Comparison of ENCODE assay signal across 7 cellular contexts in the genomic region with DNA sequence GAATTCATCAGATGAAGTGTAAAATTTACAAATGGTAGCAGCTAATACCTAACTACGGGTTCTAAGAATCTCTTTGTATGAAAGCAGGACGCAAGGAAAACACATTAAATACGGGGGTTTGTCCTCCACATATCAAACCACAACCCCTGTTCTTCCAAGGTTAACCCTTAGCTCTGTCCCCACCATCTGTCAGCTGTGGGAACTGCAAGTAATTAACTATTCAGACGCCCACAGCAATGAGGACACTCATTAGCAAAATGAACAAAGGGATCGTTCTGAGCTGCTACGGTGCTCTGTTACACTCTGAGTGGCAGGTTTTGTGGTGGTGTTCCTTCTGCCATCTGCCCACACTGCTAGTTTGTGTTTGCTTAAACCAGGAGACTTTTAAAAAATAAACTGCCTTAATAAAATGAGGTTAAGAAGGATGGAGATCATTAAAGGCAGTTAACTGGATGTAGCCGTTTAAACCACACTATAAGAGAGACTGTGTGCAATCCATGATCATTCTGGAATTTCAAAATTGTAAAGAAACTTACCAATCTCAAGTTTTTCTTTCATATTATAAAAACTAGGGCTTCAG. TPM values are rescaled to one million over a fixed set of nuclear protein-coding genes. Genes with fewer than 3 reads are reported as not detected.
A peak's percentile ranks its signal among the peaks of the same experiment; 100 is the strongest.
DNase-seq lines count a peak whose midpoint lies in the region; ATAC-seq and TF ChIP-seq lines count a peak whose summit lies in the region.

No MANE protein-coding gene starts in this region.

- H3K4me2 ChIP-seq in PC-3 (ENCODE audit: low read length) (no peak overlapping the region), neural cell (ENCODE audit: low read length) (no peak overlapping the region)

- no peaks in the 10 kb centered on the region for H3K36me3 Mint-ChIP-seq in chondrocyte (ENCODE audit: low read depth)

- H3K27me3 ChIP-seq in PC-3 (ENCODE audit: low read length) = peaks cover 18% of the 10 kb centered on the region
- H3K27me3 ChIP-seq in neural cell (ENCODE audit: insufficient read depth, low read depth, low read length) = no peaks in the 10 kb centered on the region

- no peak overlapping the region for H3K4me3 ChIP-seq in PC-3 (ENCODE audit: low read length)
- peak overlapping the region; percentile 41 for H3K4me3 ChIP-seq in neural cell (ENCODE audit: low read length)

- H3K9me3 ChIP-seq in PC-3 (ENCODE audit: low read length) (no peaks in the 10 kb centered on the region), neural cell (ENCODE audit: low read length) (no peaks in the 10 kb centered on the region)

- POLR2A ChIA-PET in PC-3 (lab: Charles Lee; ENCODE audit: unreplicated experiment) = no interaction called here

- H3K9ac ChIP-seq in PC-3 (ENCODE audit: low read length) (no peak overlapping the region), neural cell (ENCODE audit: low read length) (no peak overlapping the region)

- intact Hi-C loops in PC-3 (cut with micrococcal nuclease) (loop anchor here (2.0 kb wide), 1 partner anchor 134 kb away; no protein-coding TSS in a partner anchor), posterior vena cava (cut with DNase I) (loop anchor here in 1 of 2 donors (5.0 kb wide), 1 partner anchor 669 kb away; no protein-coding TSS in a partner anchor)

- H3K36me3 ChIP-seq in PC-3 (ENCODE audit: low read depth, low read length) = no peaks in the 10 kb centered on the region; the same call in 1 of the 2 replicates
- no peaks in the 10 kb centered on the region for H3K36me3 ChIP-seq in neural cell (ENCODE audit: insufficient read depth, low read length)

- H3K27me3 Mint-ChIP-seq in chondrocyte (ENCODE audit: low read depth) = peaks cover 46% of the 10 kb centered on the region

- peak; percentile 97 for ATAC-seq in GM21367 (IDR thresholded peaks at IDR 0.05; ENCODE audit: unreplicated experiment)
- peak; percentile 46; the same call in 1 of the 2 replicates for ATAC-seq in PC-3

- H3K9me2 ChIP-seq in PC-3 (replicated peaks; ENCODE audit: low read length) = no peaks in the 10 kb centered on the region
- no peaks in the 10 kb centered on the region for H3K9me2 ChIP-seq in neural cell (ENCODE audit: insufficient read depth, low read length)

- H3K4me1 ChIP-seq in PC-3 (ENCODE audit: insufficient read depth, low read length) = no peaks in the 10 kb centered on the region

- H4K20me1 ChIP-seq in PC-3 (ENCODE audit: low read length) = no peaks in the 10 kb centered on the region
- H4K20me1 ChIP-seq in neural cell (ENCODE audit: insufficient read depth) = no peaks in the 10 kb centered on the region

- no peak for TF ChIP-seq EP300 in neural cell (conservative IDR thresholded peaks at IDR 0.05; ENCODE audit: poor library complexity, severe bottlenecking)

- no peak overlapping the region for H3K4me3 Mint-ChIP-seq in chondrocyte (ENCODE audit: unreplicated experiment)

- peak; percentile 64 for TF ChIP-seq CTCF in GM10266 (IDR thresholded peaks at IDR 0.05; ENCODE audit: control insufficient read depth, insufficient read depth, low read depth, missing control alignments)
- TF ChIP-seq CTCF in PC-3 (conservative IDR thresholded peaks at IDR 0.05; ENCODE audit: low read depth, low read length) = peak; percentile 62
- TF ChIP-seq CTCF in chondrocyte (IDR thresholded peaks at IDR 0.05) = peak; percentile 74
- TF ChIP-seq CTCF in neural cell (IDR thresholded peaks at IDR 0.05; ENCODE audit: poor library complexity, severe bottlenecking) = peak; percentile 60

- DNase-seq in GM10266 (ENCODE audit: extremely low spot score) (peak; percentile 32), HK-2 (ENCODE audit: unreplicated experiment) (peak; percentile 6), PC-3 (peak; percentile 56), chondrocyte (ENCODE audit: low spot score) (no peak), posterior vena cava (ENCODE audit: low spot score) (no peak)

- no peak overlapping the region for H2AFZ ChIP-seq in PC-3 (ENCODE audit: low read length)
- H2AFZ ChIP-seq in neural cell (ENCODE audit: low read depth, low read length) = no peak overlapping the region

- BruUV-seq in PC-3 (replicated peaks; lab: Mats Ljungman, UMichigan) = no TSS peak

- H3F3A ChIP-seq in PC-3 (ENCODE audit: low read length, unreplicated experiment) (no peaks in the 10 kb centered on the region), neural cell (ENCODE audit: insufficient read depth, low read length, poor library complexity, severe bottlenecking) (no peaks in the 10 kb centered on the region)

- no peaks in the 10 kb centered on the region for H3K9me3 Mint-ChIP-seq in chondrocyte (ENCODE audit: low read depth)

- H3K4me1 Mint-ChIP-seq in chondrocyte (ENCODE audit: low read depth) = no peaks in the 10 kb centered on the region

- no peak overlapping the region for H3K27ac Mint-ChIP-seq in chondrocyte (ENCODE audit: unreplicated experiment)

- H3K79me2 ChIP-seq in PC-3 (ENCODE audit: low read length) (no peaks in the 10 kb centered on the region), neural cell (replicated peaks; ENCODE audit: insufficient read depth, low read length) (no peaks in the 10 kb centered on the region)

- TF ChIP-seq RAD21 in neural cell (conservative IDR thresholded peaks at IDR 0.05) = peak; percentile 40

- CTCF ChIA-PET in PC-3 (lab: Charles Lee) = interaction anchor here (0.6 to 0.7 kb wide), 2 partner anchors 12 to 135 kb away, joined by 3 to 5 read pairs; no protein-coding TSS in a partner anchor

- H3K27ac ChIP-seq in PC-3 (ENCODE audit: low read length) (no peak overlapping the region), neural cell (ENCODE audit: low read length) (peak overlapping the region; percentile 6)

TF ChIP-seq in neural cell, 6 proteins besides CTCF, POLR2A, EP300 and RAD21:
- no peak for TF ChIP-seq TAF1 (IDR thresholded peaks at IDR 0.05; ENCODE audit: low read depth)
- TF ChIP-seq MXI1 (conservative IDR thresholded peaks at IDR 0.05; ENCODE audit: poor library complexity, severe bottlenecking) = no peak
- TF ChIP-seq SMC3 (conservative IDR thresholded peaks at IDR 0.05; ENCODE audit: poor library complexity) = peak; percentile 45
TF ChIP-seq in neural cell: peak in this region for 1.

RNA-seq across cellular contexts. Expression of a gene that starts 51.4 kb away (rescaled TPM):
- total RNA-seq in PC-3 (2014; rRNA removed) (0.15 and 0.29 TPM in 2 replicates), chondrocyte (not detected in 3 replicates), posterior vena cava (not detected)
- 0.48 and 3.8 TPM in 2 replicates for polyA plus RNA-seq in neural cell
- polyA minus RNA-seq in neural cell = 0.97 and 1.5 TPM in 2 replicates

Comparison
In these comparisons a context has a peak if more than half of its experiments do, and no peak if none do; other contexts are left out.
1. DNase-seq: peak in GM10266 (single experiment), HK-2 (single experiment) and PC-3 (single experiment); none in chondrocyte (single experiment) and posterior vena cava (single experiment).
2. Peak in every context shown above with its lines, with median percentiles within 50 percentile points of each other: CTCF ChIP-seq.